Comparison of ENCODE assay signal across 1 cellular context in genomic region chr9:78354324-78354973, GRCh38.
TF ChIP-seq lines count a peak whose summit lies in the region.

No MANE protein-coding gene starts in this region.

TF ChIP-seq in HepG2, 621 proteins besides CTCF, POLR2A, EP300 and RAD21 (continued from another document):
- TF ChIP-seq, protein P1, sequence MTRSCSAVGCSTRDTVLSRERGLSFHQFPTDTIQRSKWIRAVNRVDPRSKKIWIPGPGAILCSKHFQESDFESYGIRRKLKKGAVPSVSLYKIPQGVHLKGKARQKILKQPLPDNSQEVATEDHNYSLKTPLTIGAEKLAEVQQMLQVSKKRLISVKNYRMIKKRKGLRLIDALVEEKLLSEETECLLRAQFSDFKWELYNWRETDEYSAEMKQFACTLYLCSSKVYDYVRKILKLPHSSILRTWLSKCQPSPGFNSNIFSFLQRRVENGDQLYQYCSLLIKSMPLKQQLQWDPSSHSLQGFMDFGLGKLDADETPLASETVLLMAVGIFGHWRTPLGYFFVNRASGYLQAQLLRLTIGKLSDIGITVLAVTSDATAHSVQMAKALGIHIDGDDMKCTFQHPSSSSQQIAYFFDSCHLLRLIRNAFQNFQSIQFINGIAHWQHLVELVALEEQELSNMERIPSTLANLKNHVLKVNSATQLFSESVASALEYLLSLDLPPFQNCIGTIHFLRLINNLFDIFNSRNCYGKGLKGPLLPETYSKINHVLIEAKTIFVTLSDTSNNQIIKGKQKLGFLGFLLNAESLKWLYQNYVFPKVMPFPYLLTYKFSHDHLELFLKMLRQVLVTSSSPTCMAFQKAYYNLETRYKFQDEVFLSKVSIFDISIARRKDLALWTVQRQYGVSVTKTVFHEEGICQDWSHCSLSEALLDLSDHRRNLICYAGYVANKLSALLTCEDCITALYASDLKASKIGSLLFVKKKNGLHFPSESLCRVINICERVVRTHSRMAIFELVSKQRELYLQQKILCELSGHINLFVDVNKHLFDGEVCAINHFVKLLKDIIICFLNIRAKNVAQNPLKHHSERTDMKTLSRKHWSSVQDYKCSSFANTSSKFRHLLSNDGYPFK (CRISPR knock-in tag; IDR thresholded peaks at IDR 0.05; ENCODE audit: borderline replicate concordance): no peak
- TF ChIP-seq ZNF292 (CRISPR knock-in tag; IDR thresholded peaks at IDR 0.05; ENCODE audit: borderline replicate concordance, low read depth): no peak
- peak; percentile 70; the same call in 1 of the 2 replicates for TF ChIP-seq ZNF768 (CRISPR knock-in tag; IDR thresholded peaks at IDR 0.05)
- 0 out of 2 replicates have a peak, but pooled peaks have one; percentile 47 for TF ChIP-seq KAT8 (CRISPR knock-in tag; IDR thresholded peaks at IDR 0.05)
- TF ChIP-seq ZFP36L1 (CRISPR knock-in tag; IDR thresholded peaks at IDR 0.05): 0 out of 2 replicates have a peak, but pooled peaks have one; percentile 61
- TF ChIP-seq ZFP36L2 (CRISPR knock-in tag; IDR thresholded peaks at IDR 0.05): no peak
- TF ChIP-seq, protein P2, sequence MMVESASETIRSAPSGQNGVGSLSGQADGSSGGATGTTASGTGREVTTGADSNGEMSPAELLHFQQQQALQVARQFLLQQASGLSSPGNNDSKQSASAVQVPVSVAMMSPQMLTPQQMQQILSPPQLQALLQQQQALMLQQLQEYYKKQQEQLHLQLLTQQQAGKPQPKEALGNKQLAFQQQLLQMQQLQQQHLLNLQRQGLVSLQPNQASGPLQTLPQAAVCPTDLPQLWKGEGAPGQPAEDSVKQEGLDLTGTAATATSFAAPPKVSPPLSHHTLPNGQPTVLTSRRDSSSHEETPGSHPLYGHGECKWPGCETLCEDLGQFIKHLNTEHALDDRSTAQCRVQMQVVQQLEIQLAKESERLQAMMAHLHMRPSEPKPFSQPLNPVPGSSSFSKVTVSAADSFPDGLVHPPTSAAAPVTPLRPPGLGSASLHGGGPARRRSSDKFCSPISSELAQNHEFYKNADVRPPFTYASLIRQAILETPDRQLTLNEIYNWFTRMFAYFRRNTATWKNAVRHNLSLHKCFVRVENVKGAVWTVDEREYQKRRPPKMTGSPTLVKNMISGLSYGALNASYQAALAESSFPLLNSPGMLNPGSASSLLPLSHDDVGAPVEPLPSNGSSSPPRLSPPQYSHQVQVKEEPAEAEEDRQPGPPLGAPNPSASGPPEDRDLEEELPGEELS (CRISPR knock-in tag; IDR thresholded peaks at IDR 0.05): peak; percentile 77
- TF ChIP-seq TARDBP (CRISPR knock-in tag; IDR thresholded peaks at IDR 0.05): 0 out of 2 replicates have a peak, but pooled peaks have one; percentile 31
- no peak for TF ChIP-seq TRIM24 (CRISPR knock-in tag; IDR thresholded peaks at IDR 0.05)
- TF ChIP-seq GATAD2A (CRISPR knock-in tag; IDR thresholded peaks at IDR 0.05): peak; percentile 85
- TF ChIP-seq SALL1 (CRISPR knock-in tag; IDR thresholded peaks at IDR 0.05): peak; percentile 43; the same call in 1 of the 2 replicates
- TF ChIP-seq, protein P3, sequence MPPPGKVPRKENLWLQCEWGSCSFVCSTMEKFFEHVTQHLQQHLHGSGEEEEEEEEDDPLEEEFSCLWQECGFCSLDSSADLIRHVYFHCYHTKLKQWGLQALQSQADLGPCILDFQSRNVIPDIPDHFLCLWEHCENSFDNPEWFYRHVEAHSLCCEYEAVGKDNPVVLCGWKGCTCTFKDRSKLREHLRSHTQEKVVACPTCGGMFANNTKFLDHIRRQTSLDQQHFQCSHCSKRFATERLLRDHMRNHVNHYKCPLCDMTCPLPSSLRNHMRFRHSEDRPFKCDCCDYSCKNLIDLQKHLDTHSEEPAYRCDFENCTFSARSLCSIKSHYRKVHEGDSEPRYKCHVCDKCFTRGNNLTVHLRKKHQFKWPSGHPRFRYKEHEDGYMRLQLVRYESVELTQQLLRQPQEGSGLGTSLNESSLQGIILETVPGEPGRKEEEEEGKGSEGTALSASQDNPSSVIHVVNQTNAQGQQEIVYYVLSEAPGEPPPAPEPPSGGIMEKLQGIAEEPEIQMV (CRISPR knock-in tag; IDR thresholded peaks at IDR 0.05; ENCODE audit: low read depth): no peak
- peak; percentile 39; the same call in 1 of the 2 replicates for TF ChIP-seq ZNF614 (CRISPR knock-in tag; IDR thresholded peaks at IDR 0.05; ENCODE audit: borderline replicate concordance)
- TF ChIP-seq PAXIP1 (CRISPR knock-in tag; conservative IDR thresholded peaks at IDR 0.05): peak; percentile 78
- peak; percentile 84 for TF ChIP-seq SOX13 (IDR thresholded peaks at IDR 0.05)
- TF ChIP-seq SOX13 (CRISPR knock-in tag; conservative IDR thresholded peaks at IDR 0.05 in 1 of 2, IDR thresholded peaks at IDR 0.05 in 1 of 2): peak in 1 of 2 experiments; percentile 95; a peak in 2 of 4 replicates
- peak; percentile 92 for TF ChIP-seq ZMYM3 (CRISPR knock-in tag; IDR thresholded peaks at IDR 0.05)
- TF ChIP-seq ZGPAT (CRISPR knock-in tag; IDR thresholded peaks at IDR 0.05): peak; percentile 71
- TF ChIP-seq ZNF317 (CRISPR knock-in tag; IDR thresholded peaks at IDR 0.05): 0 out of 2 replicates have a peak, but pooled peaks have one; percentile 38
- TF ChIP-seq EED (CRISPR knock-in tag; IDR thresholded peaks at IDR 0.05): no peak
- TF ChIP-seq NR2F6 (IDR thresholded peaks at IDR 0.05): peak; percentile 49; the same call in 1 of the 2 replicates
- 0 out of 2 replicates have a peak, but pooled peaks have one; percentile 38 for TF ChIP-seq NR2F6 (CRISPR knock-in tag; IDR thresholded peaks at IDR 0.05)
- TF ChIP-seq HDAC2 (CRISPR knock-in tag; IDR thresholded peaks at IDR 0.05): peak; percentile 76
- TF ChIP-seq THAP11 (CRISPR knock-in tag; IDR thresholded peaks at IDR 0.05): 0 out of 2 replicates have a peak, but pooled peaks have one; percentile 42
- TF ChIP-seq, protein P4, sequence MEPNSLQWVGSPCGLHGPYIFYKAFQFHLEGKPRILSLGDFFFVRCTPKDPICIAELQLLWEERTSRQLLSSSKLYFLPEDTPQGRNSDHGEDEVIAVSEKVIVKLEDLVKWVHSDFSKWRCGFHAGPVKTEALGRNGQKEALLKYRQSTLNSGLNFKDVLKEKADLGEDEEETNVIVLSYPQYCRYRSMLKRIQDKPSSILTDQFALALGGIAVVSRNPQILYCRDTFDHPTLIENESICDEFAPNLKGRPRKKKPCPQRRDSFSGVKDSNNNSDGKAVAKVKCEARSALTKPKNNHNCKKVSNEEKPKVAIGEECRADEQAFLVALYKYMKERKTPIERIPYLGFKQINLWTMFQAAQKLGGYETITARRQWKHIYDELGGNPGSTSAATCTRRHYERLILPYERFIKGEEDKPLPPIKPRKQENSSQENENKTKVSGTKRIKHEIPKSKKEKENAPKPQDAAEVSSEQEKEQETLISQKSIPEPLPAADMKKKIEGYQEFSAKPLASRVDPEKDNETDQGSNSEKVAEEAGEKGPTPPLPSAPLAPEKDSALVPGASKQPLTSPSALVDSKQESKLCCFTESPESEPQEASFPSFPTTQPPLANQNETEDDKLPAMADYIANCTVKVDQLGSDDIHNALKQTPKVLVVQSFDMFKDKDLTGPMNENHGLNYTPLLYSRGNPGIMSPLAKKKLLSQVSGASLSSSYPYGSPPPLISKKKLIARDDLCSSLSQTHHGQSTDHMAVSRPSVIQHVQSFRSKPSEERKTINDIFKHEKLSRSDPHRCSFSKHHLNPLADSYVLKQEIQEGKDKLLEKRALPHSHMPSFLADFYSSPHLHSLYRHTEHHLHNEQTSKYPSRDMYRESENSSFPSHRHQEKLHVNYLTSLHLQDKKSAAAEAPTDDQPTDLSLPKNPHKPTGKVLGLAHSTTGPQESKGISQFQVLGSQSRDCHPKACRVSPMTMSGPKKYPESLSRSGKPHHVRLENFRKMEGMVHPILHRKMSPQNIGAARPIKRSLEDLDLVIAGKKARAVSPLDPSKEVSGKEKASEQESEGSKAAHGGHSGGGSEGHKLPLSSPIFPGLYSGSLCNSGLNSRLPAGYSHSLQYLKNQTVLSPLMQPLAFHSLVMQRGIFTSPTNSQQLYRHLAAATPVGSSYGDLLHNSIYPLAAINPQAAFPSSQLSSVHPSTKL (CRISPR knock-in tag; IDR thresholded peaks at IDR 0.05): peak; percentile 89
- TF ChIP-seq ELF1 (CRISPR knock-in tag; IDR thresholded peaks at IDR 0.05): peak; percentile 52; the same call in 1 of the 2 replicates
- TF ChIP-seq NCOA2 (CRISPR knock-in tag; IDR thresholded peaks at IDR 0.05): peak; percentile 43; the same call in 1 of the 2 replicates
- TF ChIP-seq MBD4 (IDR thresholded peaks at IDR 0.05; ENCODE audit: borderline replicate concordance, low read length): no peak
- TF ChIP-seq PHF5A (CRISPR knock-in tag; IDR thresholded peaks at IDR 0.05; ENCODE audit: low read depth, unreplicated experiment): no peak
- peak; percentile 95 for TF ChIP-seq FOXA3 (CRISPR knock-in tag; IDR thresholded peaks at IDR 0.05)
- TF ChIP-seq, protein P5, sequence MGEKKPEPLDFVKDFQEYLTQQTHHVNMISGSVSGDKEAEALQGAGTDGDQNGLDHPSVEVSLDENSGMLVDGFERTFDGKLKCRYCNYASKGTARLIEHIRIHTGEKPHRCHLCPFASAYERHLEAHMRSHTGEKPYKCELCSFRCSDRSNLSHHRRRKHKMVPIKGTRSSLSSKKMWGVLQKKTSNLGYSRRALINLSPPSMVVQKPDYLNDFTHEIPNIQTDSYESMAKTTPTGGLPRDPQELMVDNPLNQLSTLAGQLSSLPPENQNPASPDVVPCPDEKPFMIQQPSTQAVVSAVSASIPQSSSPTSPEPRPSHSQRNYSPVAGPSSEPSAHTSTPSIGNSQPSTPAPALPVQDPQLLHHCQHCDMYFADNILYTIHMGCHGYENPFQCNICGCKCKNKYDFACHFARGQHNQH (CRISPR knock-in tag; IDR thresholded peaks at IDR 0.05): peak; percentile 19; the same call in 1 of the 2 replicates
- TF ChIP-seq SAP130 (CRISPR knock-in tag; IDR thresholded peaks at IDR 0.05; ENCODE audit: low read depth): peak; percentile 52; the same call in 1 of the 2 replicates
- TF ChIP-seq ZFP90 (CRISPR knock-in tag; IDR thresholded peaks at IDR 0.05; ENCODE audit: borderline replicate concordance): no peak
- TF ChIP-seq NFIC (IDR thresholded peaks at IDR 0.05; ENCODE audit: low read length): peak; percentile 41; the same call in 1 of the 2 replicates
- TF ChIP-seq TEAD3 (CRISPR knock-in tag; optimal IDR thresholded peaks at IDR 0.05; ENCODE audit: borderline replicate concordance): peak; percentile 82
- 0 out of 2 replicates have a peak, but pooled peaks have one; percentile 23 for TF ChIP-seq MIXL1 (CRISPR knock-in tag; IDR thresholded peaks at IDR 0.05)
- no peak for TF ChIP-seq ZNF124 (CRISPR knock-in tag; IDR thresholded peaks at IDR 0.05)
- TF ChIP-seq, protein P6, sequence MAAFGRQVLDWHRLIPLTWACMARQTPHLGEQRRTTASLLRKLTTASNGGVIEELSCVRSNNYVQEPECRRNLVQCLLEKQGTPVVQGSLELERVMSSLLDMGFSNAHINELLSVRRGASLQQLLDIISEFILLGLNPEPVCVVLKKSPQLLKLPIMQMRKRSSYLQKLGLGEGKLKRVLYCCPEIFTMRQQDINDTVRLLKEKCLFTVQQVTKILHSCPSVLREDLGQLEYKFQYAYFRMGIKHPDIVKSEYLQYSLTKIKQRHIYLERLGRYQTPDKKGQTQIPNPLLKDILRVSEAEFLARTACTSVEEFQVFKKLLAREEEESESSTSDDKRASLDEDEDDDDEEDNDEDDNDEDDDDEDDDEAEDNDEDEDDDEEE (CRISPR knock-in tag; IDR thresholded peaks at IDR 0.05): no peak
- peak; percentile 36; the same call in 1 of the 2 replicates for TF ChIP-seq ZNF331 (CRISPR knock-in tag; IDR thresholded peaks at IDR 0.05)
